In genomic region chr11:64357904-64358535, GRCh38 we compare ENCODE assay signal across 8 cellular contexts. TPM values are rescaled to one million over a fixed set of nuclear protein-coding genes. Genes with fewer than 3 reads are reported as not detected.
DNase-seq lines count a peak whose midpoint lies in the region; ATAC-seq and TF ChIP-seq lines count a peak whose summit lies in the region.

No MANE protein-coding gene starts in this region.

- DNase-seq in activated T-cell treated with anti-CD3 and anti-CD28 coated beads for 48 hours (ENCODE audit: low read depth) (peak; percentile 51), activated T-cell treated with anti-CD3 and anti-CD28 coated beads for 4 hours (no peak), cerebellum (ENCODE audit: low spot score) (no peak), COLO668 (lab: John Stamatoyannopoulos, UW; ENCODE audit: unreplicated experiment) (no peak), CD1c-positive myeloid dendritic cell (ENCODE audit: extremely low spot score) (no peak)
- peak in 2 of 3 experiments; percentile 32 to 41 for DNase-seq in activated CD8-positive, alpha-beta memory T cell treated with anti-CD3 and anti-CD28 coated beads for 48 hours (ENCODE audit: low read depth in 2 of 3, low spot score in 2 of 3)
- peak; percentile 45 for DNase-seq in stimulated activated CD4-positive, alpha-beta T cell treated with anti-CD3 and anti-CD28 coated beads, Interleukin-4, amount 100 ng/mL, for 1 hour

- no peak for ATAC-seq in gastroesophageal sphincter

- no peak for TF ChIP-seq EP300 in gastroesophageal sphincter (IDR thresholded peaks at IDR 0.05)

- no peaks in the 10 kb centered on the region for H3K27me3 ChIP-seq in gastroesophageal sphincter

- peaks cover 0 to 27% of the 10 kb centered on the region in 2 donors for H3K36me3 ChIP-seq in gastroesophageal sphincter

- H3K4me3 ChIP-seq in gastroesophageal sphincter = peak overlapping the region in 1 of 2 donors; percentile 89

- peaks cover 0 to 55% (median 25%) of the 10 kb centered on the region in 3 donors for H3K4me1 ChIP-seq in gastroesophageal sphincter

- TF ChIP-seq CTCF in gastroesophageal sphincter (IDR thresholded peaks at IDR 0.05) = no peak

- H3K9me3 ChIP-seq in gastroesophageal sphincter = no peaks in the 10 kb centered on the region

- no peak for TF ChIP-seq POLR2A in gastroesophageal sphincter (IDR thresholded peaks at IDR 0.05)

- WGBS in gastroesophageal sphincter (ENCODE audit: low coverage in 1 of 2), 2 donors = no CpG with 5 or more reads among the region's 13 CpGs

- H3K27ac ChIP-seq in gastroesophageal sphincter = peak overlapping the region; percentile 47 to 92 (median 86)

RNA-seq across cellular contexts. Expression of gene RPS6KA4, which starts 0.9 kb away (rescaled TPM):
- total RNA-seq in gastroesophageal sphincter = 10 to 100 TPM; 21.2 to 44.2 (median 28.3) TPM
- 7.5 TPM for total RNA-seq in cerebellum

RNA-seq across cellular contexts. Expression of gene CCDC88B, which starts 18.0 kb away (rescaled TPM):
- total RNA-seq in gastroesophageal sphincter (1 to 10 TPM; 7.6 to 9.4 (median 8.5) TPM), cerebellum (1.5 TPM)

RNA-seq across cellular contexts. Expression of gene PRDX5, which starts 40.1 kb away (rescaled TPM):
- total RNA-seq in gastroesophageal sphincter (100 to 1,000 TPM; 179 to 260 (median 181) TPM), cerebellum (68.8 TPM)

RNA-seq across cellular contexts. Expression of gene TRMT112, which starts 40.7 kb away (rescaled TPM):
- total RNA-seq in gastroesophageal sphincter (100 to 1,000 TPM; 180 to 267 (median 218) TPM), cerebellum (51.7 TPM)

RNA-seq across cellular contexts. Expression of gene ESRRA, which starts 52.7 kb away (rescaled TPM):
- 10 to 100 TPM; 39.8 to 77.1 (median 71.2) TPM for total RNA-seq in gastroesophageal sphincter
- total RNA-seq in cerebellum = 11.3 TPM

Comparison
In these comparisons a context has a peak if more than half of its experiments do, and no peak if none do; other contexts are left out.
1. DNase-seq: peak in activated T-cell treated with anti-CD3 and anti-CD28 coated beads for 48 hours (single experiment), activated CD8-positive, alpha-beta memory T cell treated with anti-CD3 and anti-CD28 coated beads for 48 hours (2 of 3) and stimulated activated CD4-positive, alpha-beta T cell treated with anti-CD3 and anti-CD28 coated beads, Interleukin-4, amount 100 ng/mL, for 1 hour (single experiment); none in activated T-cell treated with anti-CD3 and anti-CD28 coated beads for 4 hours (single experiment), cerebellum (single experiment), COLO668 (single experiment) and CD1c-positive myeloid dendritic cell (single experiment).